ENCODE assay signal across 9 cellular contexts in the genomic region with DNA sequence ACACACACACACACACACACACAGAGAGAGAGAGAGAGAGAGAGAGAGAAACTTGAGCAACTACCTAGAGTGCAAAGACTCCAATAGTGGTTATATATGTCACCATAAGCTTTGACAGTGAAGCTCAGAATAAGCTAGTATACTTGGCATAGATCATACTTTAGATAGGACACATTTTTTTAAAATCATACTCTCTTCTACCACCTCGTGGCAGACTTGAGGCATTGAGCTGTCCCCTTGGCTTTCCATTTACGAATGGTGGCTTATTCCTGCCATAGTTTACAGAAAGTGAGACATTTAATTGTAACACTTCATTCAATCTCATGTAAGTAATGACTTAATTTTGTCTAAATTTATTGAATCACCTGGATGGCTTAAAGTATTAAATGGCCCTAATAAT.
DNase-seq lines count a peak whose midpoint lies in the region; ATAC-seq and TF ChIP-seq lines count a peak whose summit lies in the region.
"Had no signal": no experiment of that assay in that cellular context is flagged by ENCODE, and none has a peak within 500 bp of the region (broad histone marks: within the 10 kb centered on the region; RNA-seq: fewer than 3 reads in every experiment).

No MANE protein-coding gene starts in this region.

- no peak overlapping the region for H3K4me3 Mint-ChIP-seq in mesothelial cell of epicardium

- peaks cover 5% of the 10 kb centered on the region for H3K27me3 Mint-ChIP-seq in mesothelial cell of epicardium (ENCODE audit: low read depth)

- H3K4me3 ChIP-seq in WI38 (ENCODE audit: low read depth, low read length) = no peak overlapping the region
- H3K4me3 ChIP-seq: skin epidermis had no signal

- peak; percentile 18 for DNase-seq in G401 (ENCODE audit: low spot score)
- no peak for DNase-seq in mesothelial cell of epicardium (ENCODE audit: low spot score in 2 of 2, unreplicated experiment in 2 of 2)
- no peak for DNase-seq in NCI-H345 treated with DMSO at 0.1 percent for 48 hours (lab: John Stamatoyannopoulos, UW; ENCODE audit: unreplicated experiment)
- DNase-seq in NCI-H187 treated with DMSO at 0.1 percent for 48 hours (lab: John Stamatoyannopoulos, UW) = no peak
- DNase-seq in posterior vena cava (ENCODE audit: low spot score) = no peak

- ATAC-seq in GM19452 (IDR thresholded peaks at IDR 0.05; ENCODE audit: unreplicated experiment) (peak; percentile 75), HG03521 (IDR thresholded peaks at IDR 0.05; ENCODE audit: unreplicated experiment) (peak; percentile 82)

- H3K9me3 Mint-ChIP-seq in mesothelial cell of epicardium = peaks cover 2% of the 10 kb centered on the region

- peak overlapping the region; percentile 65 for H3K27ac Mint-ChIP-seq in mesothelial cell of epicardium

- peak; percentile 25; the same call in 1 of the 2 replicates for TF ChIP-seq CTCF in WI38 (IDR thresholded peaks at IDR 0.05; ENCODE audit: low read depth, low read length)
- no peak for TF ChIP-seq CTCF in mesothelial cell of epicardium (IDR thresholded peaks at IDR 0.05; ENCODE audit: unreplicated experiment)

- in situ Hi-C loops in G401 (cut with HindIII; ENCODE audit: low sequenced_read_pairs) = no loop called here

- intact Hi-C loops in posterior vena cava (cut with DNase I) = no loop called here

- H3K4me1 Mint-ChIP-seq in mesothelial cell of epicardium = peaks cover 38% of the 10 kb centered on the region

- H3K36me3 Mint-ChIP-seq in mesothelial cell of epicardium = peaks cover 1% of the 10 kb centered on the region
